Comparison of ENCODE assay signal across 8 cellular contexts in the genomic region with DNA sequence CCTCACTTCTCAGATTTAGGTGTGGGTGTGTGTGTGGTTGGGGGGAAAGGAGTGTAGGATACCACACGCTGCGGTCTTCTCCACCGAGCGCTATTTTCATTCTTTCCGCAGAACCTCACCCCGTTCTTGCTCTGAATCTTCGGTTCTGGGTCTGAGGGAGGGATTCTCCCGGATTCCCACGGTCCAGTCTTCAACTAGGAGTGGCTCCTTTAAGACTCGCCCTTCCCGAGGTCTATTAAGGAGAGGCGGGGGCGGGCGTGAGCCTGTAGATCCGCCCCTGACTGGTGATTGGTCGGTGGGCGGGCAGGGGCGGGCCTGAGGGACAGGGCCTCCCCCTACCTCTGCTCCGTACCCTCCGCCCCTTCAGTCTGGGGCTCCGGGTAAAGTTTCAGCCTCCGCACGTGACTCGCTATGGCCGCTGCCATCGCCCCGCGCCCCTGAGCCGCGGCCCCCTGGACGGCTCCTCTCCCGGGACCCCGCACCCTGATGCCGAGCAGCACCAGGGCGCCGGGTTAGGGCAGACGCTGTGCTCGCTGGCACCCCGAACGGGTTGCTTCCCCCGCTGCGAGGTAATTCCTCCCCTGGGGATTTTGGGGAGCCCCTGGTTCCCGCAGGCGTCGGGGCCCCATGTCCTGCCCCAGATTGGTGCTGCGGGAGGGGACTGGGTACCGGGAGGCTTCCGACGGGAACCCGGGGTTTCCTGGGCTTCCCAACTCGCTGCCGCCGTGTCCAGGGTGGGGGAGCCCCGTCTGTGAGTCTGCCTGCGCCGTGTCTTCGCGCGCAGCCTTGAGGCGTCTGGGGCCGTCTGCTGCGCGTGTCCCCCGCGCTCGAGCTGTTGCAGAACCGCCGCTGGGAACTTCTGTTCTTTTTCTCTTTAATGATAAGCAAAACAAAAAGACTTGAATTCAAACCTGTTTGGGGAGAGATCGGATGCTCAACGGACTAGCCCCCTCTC. TPM values are rescaled to one million over a fixed set of nuclear protein-coding genes. Genes with fewer than 3 reads are reported as not detected.
DNase-seq lines count a peak whose midpoint lies in the region; ATAC-seq and TF ChIP-seq lines count a peak whose summit lies in the region.

No MANE protein-coding gene starts in this region.

- peaks cover 21% of the 10 kb centered on the region for H4K20me1 ChIP-seq in osteoblast (ENCODE audit: insufficient read depth, low read length)

- H3K27me3 Mint-ChIP-seq in activated naive CD4-positive, alpha-beta T cell treated with anti-CD3 and anti-CD28 coated beads, Interleukin-2, amount 50 U/mL, for 24 hours, result no peaks in the 10 kb centered on the region
- H3K27me3 Mint-ChIP-seq in glutamatergic neuron (ENCODE audit: unreplicated experiment), result peaks cover 21% of the 10 kb centered on the region

- POLR2A ChIA-PET in HEK293 (lab: Yijun Ruan, JAX), result interaction anchor here (0.6 to 4.0 kb wide), 15 partner anchors 10 to 1126 kb away, joined by 3 to 43 read pairs (median 7); a partner anchor contains a TSS

- TF ChIP-seq POLR2A in NB4 (IDR thresholded peaks at IDR 0.05; ENCODE audit: extremely low read depth, insufficient read length), result peak; percentile 69

- H3K36me3 Mint-ChIP-seq in activated naive CD4-positive, alpha-beta T cell treated with anti-CD3 and anti-CD28 coated beads, Interleukin-2, amount 50 U/mL, for 24 hours, result peaks cover 2% of the 10 kb centered on the region
- no peaks in the 10 kb centered on the region for H3K36me3 Mint-ChIP-seq in glutamatergic neuron (ENCODE audit: unreplicated experiment)

- no peaks in the 10 kb centered on the region for H3K9me3 Mint-ChIP-seq in activated naive CD4-positive, alpha-beta T cell treated with anti-CD3 and anti-CD28 coated beads, Interleukin-2, amount 50 U/mL, for 24 hours
- H3K9me3 Mint-ChIP-seq in glutamatergic neuron (ENCODE audit: unreplicated experiment), result peaks cover 2% of the 10 kb centered on the region

- H3K27ac ChIP-seq in HEK293 (ENCODE audit: extremely low read depth, low read depth, low read length) (peak overlapping the region; percentile 86), SK-N-MC (peak overlapping the region; percentile 69), osteoblast (ENCODE audit: low read depth, low read length) (peak overlapping the region; percentile 92), thoracic aorta (peak overlapping the region; percentile 91)

- H3K36me3 ChIP-seq in HEK293 (ENCODE audit: control insufficient read depth in 2 of 2, insufficient read depth in 1 of 2, low read length in 2 of 2) (no peaks in the 10 kb centered on the region), SK-N-MC (ENCODE audit: insufficient read depth, low read length) (no peaks in the 10 kb centered on the region), osteoblast (ENCODE audit: insufficient read depth, low read length) (no peaks in the 10 kb centered on the region), thoracic aorta (no peaks in the 10 kb centered on the region)

- peak overlapping the region; percentile 94 for H3K27ac Mint-ChIP-seq in activated naive CD4-positive, alpha-beta T cell treated with anti-CD3 and anti-CD28 coated beads, Interleukin-2, amount 50 U/mL, for 24 hours
- peak overlapping the region; percentile 33 for H3K27ac Mint-ChIP-seq in glutamatergic neuron (ENCODE audit: unreplicated experiment)

- peak overlapping the region; percentile 69 for H2AFZ ChIP-seq in osteoblast (ENCODE audit: low read length)

- CTCF ChIA-PET in HEK293 (lab: Yijun Ruan, JAX), result interaction anchor here (0.5 to 6.0 kb wide), 17 partner anchors 8 to 1762 kb away, joined by 3 to 85 read pairs (median 6); no protein-coding TSS in a partner anchor

- H3K4me1 Mint-ChIP-seq in activated naive CD4-positive, alpha-beta T cell treated with anti-CD3 and anti-CD28 coated beads, Interleukin-2, amount 50 U/mL, for 24 hours, result peaks cover 64% of the 10 kb centered on the region
- H3K4me1 Mint-ChIP-seq in glutamatergic neuron (ENCODE audit: low read depth, unreplicated experiment), result peaks cover 47% of the 10 kb centered on the region

- H3K4me2 ChIP-seq in osteoblast (ENCODE audit: insufficient read depth, low read length), result peak overlapping the region; percentile 97

- H3K9ac ChIP-seq in SK-N-MC (ENCODE audit: insufficient read length), result peak overlapping the region; percentile 76

- TF ChIP-seq CTCF in HEK293 (tag by site-specific recombination; IDR thresholded peaks at IDR 0.05) (no peak), NB4 (IDR thresholded peaks at IDR 0.05; ENCODE audit: low read depth, low read length) (no peak), glutamatergic neuron (IDR thresholded peaks at IDR 0.05; ENCODE audit: partially characterized antibody, unreplicated experiment) (no peak), osteoblast (IDR thresholded peaks at IDR 0.05; ENCODE audit: extremely low read depth, low read depth, low read length) (no peak), thoracic aorta (IDR thresholded peaks at IDR 0.05) (no peak)

- peak; percentile 92 for DNase-seq in GDM1 (lab: John Stamatoyannopoulos, UW)
- DNase-seq in NB4 (ENCODE audit: low read depth), result peak; percentile 97
- DNase-seq in SK-N-MC (ENCODE audit: low read depth, low spot score), result no peak
- DNase-seq in glutamatergic neuron, result peak; percentile 93
- DNase-seq in osteoblast (ENCODE audit: insufficient read length, low spot score, missing footprints), result peak; percentile 99
- peak; percentile 97 for DNase-seq in thoracic aorta (ENCODE audit: low spot score)

- peak overlapping the region; percentile 97 for H3K4me3 Mint-ChIP-seq in activated naive CD4-positive, alpha-beta T cell treated with anti-CD3 and anti-CD28 coated beads, Interleukin-2, amount 50 U/mL, for 24 hours
- peak overlapping the region; percentile 94 for H3K4me3 Mint-ChIP-seq in glutamatergic neuron (ENCODE audit: unreplicated experiment)

- peaks cover 51% of the 10 kb centered on the region for H3K79me2 ChIP-seq in osteoblast (ENCODE audit: insufficient read depth, low read length)

- H3K4me1 ChIP-seq in HEK293 (ENCODE audit: control insufficient read depth, insufficient read depth, low read length) (peaks cover 44% of the 10 kb centered on the region), osteoblast (ENCODE audit: insufficient read depth, low read length) (peaks cover 86% of the 10 kb centered on the region), thoracic aorta (ENCODE audit: control insufficient read depth in 1 of 2, low read depth in 2 of 2) (peaks cover 75 to 91% of the 10 kb centered on the region in 2 donors)

- H3K27me3 ChIP-seq in osteoblast (ENCODE audit: insufficient read depth, low read length) (no peaks in the 10 kb centered on the region), thoracic aorta (replicated peaks; ENCODE audit: insufficient read depth) (no peaks in the 10 kb centered on the region)

- no peaks in the 10 kb centered on the region for H3K9me3 ChIP-seq in HEK293 (ENCODE audit: control insufficient read depth, insufficient read depth, low read depth, low read length)
- no peaks in the 10 kb centered on the region for H3K9me3 ChIP-seq in SK-N-MC (ENCODE audit: low read depth, low read length)
- no peaks in the 10 kb centered on the region for H3K9me3 ChIP-seq in osteoblast (ENCODE audit: low read depth, low read length)
- no peaks in the 10 kb centered on the region for H3K9me3 ChIP-seq in thoracic aorta

- H3K4me3 ChIP-seq in HEK293 (ENCODE audit: low read depth, low read length) (peak overlapping the region; percentile 66), NB4 (ENCODE audit: low read depth, low read length) (peak overlapping the region; percentile 93), SK-N-MC (peak overlapping the region; percentile 96), osteoblast (ENCODE audit: insufficient read depth, low read length) (peak overlapping the region; percentile 86), thoracic aorta (peak overlapping the region; percentile 99)

- peak; percentile 73 for ATAC-seq in thoracic aorta (ENCODE audit: insufficient number of reproducible peaks, low FRiP score, low read depth)

TF ChIP-seq in HEK293, 187 proteins besides CTCF, POLR2A, EP300 and RAD21 (continues in another document):
- TF ChIP-seq ZNF473 (tag by site-specific recombination; IDR thresholded peaks at IDR 0.05), result no peak
- TF ChIP-seq ZNF211 (tag by site-specific recombination; IDR thresholded peaks at IDR 0.05; ENCODE audit: low read depth), result no peak
- TF ChIP-seq, protein P1, sequence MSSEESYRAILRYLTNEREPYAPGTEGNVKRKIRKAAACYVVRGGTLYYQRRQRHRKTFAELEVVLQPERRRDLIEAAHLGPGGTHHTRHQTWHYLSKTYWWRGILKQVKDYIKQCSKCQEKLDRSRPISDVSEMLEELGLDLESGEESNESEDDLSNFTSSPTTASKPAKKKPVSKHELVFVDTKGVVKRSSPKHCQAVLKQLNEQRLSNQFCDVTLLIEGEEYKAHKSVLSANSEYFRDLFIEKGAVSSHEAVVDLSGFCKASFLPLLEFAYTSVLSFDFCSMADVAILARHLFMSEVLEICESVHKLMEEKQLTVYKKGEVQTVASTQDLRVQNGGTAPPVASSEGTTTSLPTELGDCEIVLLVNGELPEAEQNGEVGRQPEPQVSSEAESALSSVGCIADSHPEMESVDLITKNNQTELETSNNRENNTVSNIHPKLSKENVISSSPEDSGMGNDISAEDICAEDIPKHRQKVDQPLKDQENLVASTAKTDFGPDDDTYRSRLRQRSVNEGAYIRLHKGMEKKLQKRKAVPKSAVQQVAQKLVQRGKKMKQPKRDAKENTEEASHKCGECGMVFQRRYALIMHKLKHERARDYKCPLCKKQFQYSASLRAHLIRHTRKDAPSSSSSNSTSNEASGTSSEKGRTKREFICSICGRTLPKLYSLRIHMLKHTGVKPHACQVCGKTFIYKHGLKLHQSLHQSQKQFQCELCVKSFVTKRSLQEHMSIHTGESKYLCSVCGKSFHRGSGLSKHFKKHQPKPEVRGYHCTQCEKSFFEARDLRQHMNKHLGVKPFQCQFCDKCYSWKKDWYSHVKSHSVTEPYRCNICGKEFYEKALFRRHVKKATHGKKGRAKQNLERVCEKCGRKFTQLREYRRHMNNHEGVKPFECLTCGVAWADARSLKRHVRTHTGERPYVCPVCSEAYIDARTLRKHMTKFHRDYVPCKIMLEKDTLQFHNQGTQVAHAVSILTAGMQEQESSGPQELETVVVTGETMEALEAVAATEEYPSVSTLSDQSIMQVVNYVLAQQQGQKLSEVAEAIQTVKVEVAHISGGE (tag by site-specific recombination; conservative IDR thresholded peaks at IDR 0.05; ENCODE audit: low read depth), result no peak
- TF ChIP-seq ZNF626 (tag by site-specific recombination; IDR thresholded peaks at IDR 0.05), result no peak
- no peak for TF ChIP-seq ZNF776 (tag by site-specific recombination; IDR thresholded peaks at IDR 0.05; ENCODE audit: borderline replicate concordance)
- no peak for TF ChIP-seq ZNF530 (tag by site-specific recombination; IDR thresholded peaks at IDR 0.05; ENCODE audit: low read depth)

RNA-seq across cellular contexts. Expression of a gene that starts 9.2 kb away (rescaled TPM):
- total RNA-seq in glutamatergic neuron (ENCODE audit: unreplicated experiment) (26.2 TPM), osteoblast (31.1 and 32.4 TPM in 2 replicates), thoracic aorta (10 to 100 TPM; 46.8 to 73.4 TPM)

RNA-seq across cellular contexts. Expression of a gene that starts 30.5 kb away (rescaled TPM):
- total RNA-seq in glutamatergic neuron (ENCODE audit: unreplicated experiment) (4.7 TPM), osteoblast (5.1 and 8.3 TPM in 2 replicates), thoracic aorta (1 to 10 TPM in 1 of 2 donors, under 1 TPM in 1; 0.71 to 6.8 TPM)

RNA-seq across cellular contexts. Expression of a gene that starts 46.4 kb away (rescaled TPM):
- total RNA-seq in glutamatergic neuron (ENCODE audit: unreplicated experiment), result not detected
- 1.8 and 2.7 TPM in 2 replicates for total RNA-seq in osteoblast
- 1 to 10 TPM in 1 of 2 donors, not detected in 1; 1.5 TPM for total RNA-seq in thoracic aorta
